7 cellular contexts compared by ENCODE assay signal in genomic region chr14:87815121-87815520, GRCh38.
"Had no signal": no experiment of that assay in that cellular context is flagged by ENCODE, and none has a peak within 500 bp of the region (broad histone marks: within the 10 kb centered on the region; RNA-seq: fewer than 3 reads in every experiment).

No MANE protein-coding gene starts in this region.

- H3K4me3 ChIP-seq: GM23248, HAP-1 had no signal

- H3K9ac ChIP-seq: GM23248 had no signal

- H3K27ac ChIP-seq: GM23248 had no signal

- H2AFZ ChIP-seq: GM23248 had no signal

- H3K4me3 Mint-ChIP-seq: HFFc6 had no signal

- H3K9me3 ChIP-seq: HAP-1 had no signal

- H3K36me3 ChIP-seq: HAP-1 had no signal

- ATAC-seq: HCT116 had no signal

- DNase-seq: GM23248, GOT3, H7, HFFc6, IMR-90 had no signal

- H3K27ac Mint-ChIP-seq: HFFc6 had no signal

- H3K4me1 ChIP-seq: HAP-1 had no signal
